In genomic region chr20:62879275-62880146, GRCh38 we compare ENCODE assay signal across 19 cellular contexts. TPM values are rescaled to one million over a fixed set of nuclear protein-coding genes. Genes with fewer than 3 reads are reported as not detected.
DNase-seq lines count a peak whose midpoint lies in the region; ATAC-seq and TF ChIP-seq lines count a peak whose summit lies in the region.
"Had no signal": no experiment of that assay in that cellular context is flagged by ENCODE, and none has a peak within 500 bp of the region (broad histone marks: within the 10 kb centered on the region; RNA-seq: fewer than 3 reads in every experiment).

No MANE protein-coding gene starts in this region.

- 88 to 95% methylated on average over 58 to 80 of the region's 80 CpGs for WGBS in endodermal cell (ENCODE audit: insufficient coverage in 1 of 2, insufficient read length in 1 of 2), 2 experiments
- WGBS in mesenchymal stem cell: 84% methylated on average over 80 of the region's 80 CpGs

- no peak overlapping the region for H3K4ac ChIP-seq in mesenchymal stem cell (ENCODE audit: low read depth in 1 of 2, low read length in 2 of 2)

- H3K36me3 ChIP-seq in BLaER1 (peaks cover 33% of the 10 kb centered on the region), HUES48 (ENCODE audit: control insufficient read depth, insufficient read depth, low read length) (peaks cover 3% of the 10 kb centered on the region; the same call in 1 of the 2 replicates), endodermal cell (ENCODE audit: control insufficient read depth, insufficient read depth, low read length) (peaks cover 16% of the 10 kb centered on the region), mesenchymal stem cell (ENCODE audit: control insufficient read depth in 1 of 2, insufficient read depth in 2 of 2, low read depth in 1 of 2, low read length in 2 of 2) (peaks cover 22 to 41% of the 10 kb centered on the region in 2 experiments)

- H2AFZ ChIP-seq in mesenchymal stem cell (ENCODE audit: low read depth, low read length): no peak overlapping the region

- peaks cover 5% of the 10 kb centered on the region for H3K4me1 Mint-ChIP-seq in endodermal cell

- H2BK12ac ChIP-seq in mesenchymal stem cell (ENCODE audit: low read length in 2 of 2): no peak overlapping the region

- DNase-seq in endodermal cell (peak; percentile 74), mesenchymal stem cell (no peak)
- DNase-seq: CD4-positive, alpha-beta T cell; DMS79 treated with DMSO at 0.1 percent for 48 hours; GF-D8; NCI-H1417; NCI-H2029; NCI-H2171 treated with DMSO at 0.1 percent for 48 hours; NCI-H510A; NCI-H82; SIG-M5 had no signal

- no peak overlapping the region for H4K8ac ChIP-seq in mesenchymal stem cell (ENCODE audit: low read length)

- no peak overlapping the region for H2AK5ac ChIP-seq in mesenchymal stem cell (ENCODE audit: low read length, severe bottlenecking)

- H3K4me3 ChIP-seq in BLaER1: no peak overlapping the region
- peak overlapping the region; percentile 11; the same call in 1 of the 2 replicates for H3K4me3 ChIP-seq in HUES48 (ENCODE audit: low read depth, low read length)
- no peak overlapping the region for H3K4me3 ChIP-seq in endodermal cell (ENCODE audit: low read length)
- no peak overlapping the region for H3K4me3 ChIP-seq in mesenchymal stem cell (ENCODE audit: insufficient read depth in 1 of 2, low read depth in 1 of 2, low read length in 2 of 2)
- H3K4me3 ChIP-seq: Peyer's patch had no signal

- peaks cover 11% of the 10 kb centered on the region for H3K36me3 Mint-ChIP-seq in endodermal cell (ENCODE audit: low read depth)

- H3K27me3 ChIP-seq in BLaER1 (no peaks in the 10 kb centered on the region), HUES48 (ENCODE audit: control insufficient read depth, insufficient read depth, low read length) (no peaks in the 10 kb centered on the region), endodermal cell (ENCODE audit: control insufficient read depth, insufficient read depth, low read length, poor library complexity, severe bottlenecking) (no peaks in the 10 kb centered on the region), mesenchymal stem cell (ENCODE audit: control insufficient read depth in 1 of 2, insufficient read depth in 1 of 2, low read length in 2 of 2) (no peaks in the 10 kb centered on the region)
- H3K27me3 ChIP-seq: Peyer's patch had no signal

- peaks cover 24% of the 10 kb centered on the region for H3K79me1 ChIP-seq in mesenchymal stem cell (replicated peaks; ENCODE audit: low read length, poor library complexity, severe bottlenecking)

- peaks cover 9% of the 10 kb centered on the region; the same call in 1 of the 2 replicates for H4K20me1 ChIP-seq in BLaER1

- H2BK120ac ChIP-seq in mesenchymal stem cell (ENCODE audit: low read depth, low read length): no peak overlapping the region

- peak overlapping the region; percentile 21 for H4K91ac ChIP-seq in mesenchymal stem cell (ENCODE audit: low read length)

- ATAC-seq in GM18511 (IDR thresholded peaks at IDR 0.05; ENCODE audit: unreplicated experiment): no peak
- ATAC-seq in HG03196 (IDR thresholded peaks at IDR 0.05; ENCODE audit: unreplicated experiment): no peak
- ATAC-seq in HG02973 (IDR thresholded peaks at IDR 0.05; ENCODE audit: unreplicated experiment): no peak
- no peak for ATAC-seq in GM18867 (IDR thresholded peaks at IDR 0.05; ENCODE audit: unreplicated experiment)
- ATAC-seq: HCT116 had no signal

- no peak overlapping the region for H3K23ac ChIP-seq in mesenchymal stem cell (ENCODE audit: low read length in 2 of 2)

- peaks cover 81% of the 10 kb centered on the region for H3K4me1 ChIP-seq in BLaER1
- peaks cover 22% of the 10 kb centered on the region for H3K4me1 ChIP-seq in HUES48 (ENCODE audit: control insufficient read depth, insufficient read depth, low read length)
- H3K4me1 ChIP-seq in endodermal cell (ENCODE audit: control insufficient read depth, insufficient read depth, low read length): no peaks in the 10 kb centered on the region
- peaks cover 15% of the 10 kb centered on the region for H3K4me1 ChIP-seq in mesenchymal stem cell (ENCODE audit: control insufficient read depth, insufficient read depth, low read depth, low read length)

- H3K27ac ChIP-seq in BLaER1 (peak overlapping the region; percentile 13; the same call in 1 of the 2 replicates), HUES48 (ENCODE audit: low read depth, low read length) (no peak overlapping the region), endodermal cell (ENCODE audit: low read depth, low read length) (no peak overlapping the region), mesenchymal stem cell (ENCODE audit: low read length, poor library complexity, severe bottlenecking) (no peak overlapping the region)
- H3K27ac ChIP-seq: Peyer's patch had no signal

- H3K9ac ChIP-seq in BLaER1 (no peak overlapping the region), HUES48 (ENCODE audit: low read depth, low read length) (no peak overlapping the region), endodermal cell (ENCODE audit: extremely low read depth, low read length, poor library complexity, severe bottlenecking) (no peak overlapping the region), mesenchymal stem cell (ENCODE audit: low read length) (no peak overlapping the region)

- H2BK15ac ChIP-seq in mesenchymal stem cell (ENCODE audit: low read depth, poor library complexity, severe bottlenecking): no peak overlapping the region

- H3K9me3 ChIP-seq in BLaER1: no peaks in the 10 kb centered on the region
- H3K9me3 ChIP-seq in HUES48 (ENCODE audit: control insufficient read depth, insufficient read depth, low read length): no peaks in the 10 kb centered on the region
- no peaks in the 10 kb centered on the region for H3K9me3 ChIP-seq in endodermal cell (ENCODE audit: control insufficient read depth, low read length)
- H3K9me3 ChIP-seq in mesenchymal stem cell (ENCODE audit: control insufficient read depth, low read length): no peaks in the 10 kb centered on the region
- H3K9me3 ChIP-seq: Peyer's patch had no signal

- H3K4me2 ChIP-seq in BLaER1 (no peak overlapping the region), mesenchymal stem cell (ENCODE audit: low read length, poor library complexity, severe bottlenecking) (no peak overlapping the region)

- no peak for TF ChIP-seq CTCF in endodermal cell (conservative IDR thresholded peaks at IDR 0.05)

- H3K27ac Mint-ChIP-seq in endodermal cell: peak overlapping the region; percentile 64

- H3K4me3 Mint-ChIP-seq in endodermal cell: peak overlapping the region; percentile 34
- H3K4me3 Mint-ChIP-seq: CD4-positive, alpha-beta T cell had no signal

- H3K14ac ChIP-seq in mesenchymal stem cell (ENCODE audit: low read length in 2 of 2): no peak overlapping the region

- no peak overlapping the region for H2BK5ac ChIP-seq in mesenchymal stem cell (ENCODE audit: low read depth, low read length, poor library complexity, severe bottlenecking)

- no peaks in the 10 kb centered on the region for H3K27me3 Mint-ChIP-seq in endodermal cell (ENCODE audit: insufficient read depth)
- H3K27me3 Mint-ChIP-seq: CD4-positive, alpha-beta T cell had no signal

- no peaks in the 10 kb centered on the region for H3K9me3 Mint-ChIP-seq in endodermal cell
- H3K9me3 Mint-ChIP-seq: CD4-positive, alpha-beta T cell had no signal

- no peak overlapping the region for H3K18ac ChIP-seq in mesenchymal stem cell (ENCODE audit: low read depth in 1 of 2, low read length in 2 of 2)

RNA-seq across cellular contexts. Expression of gene TCFL5, which starts 17.9 kb away (rescaled TPM):
- total RNA-seq in endodermal cell: 10 to 100 TPM; 15.8 to 17.4 TPM
- polyA plus RNA-seq in endodermal cell (2013, experiment 1 of 2): 21.1 TPM
- polyA plus RNA-seq in endodermal cell (2013, experiment 2 of 2): 22.4 TPM
- polyA plus RNA-seq in mesenchymal stem cell (2013, experiment 1 of 2): 6.1 TPM
- polyA plus RNA-seq in mesenchymal stem cell (2013, experiment 2 of 2): 6.9 TPM

RNA-seq across cellular contexts. Expression of gene DIDO1, which starts 46.8 kb away (rescaled TPM):
- 10 to 100 TPM; 53.5 to 68.3 TPM for total RNA-seq in endodermal cell
- polyA plus RNA-seq in endodermal cell (2013, experiment 1 of 2): 47.8 TPM
- 43.0 TPM for polyA plus RNA-seq in endodermal cell (2013, experiment 2 of 2)
- polyA plus RNA-seq in mesenchymal stem cell (2013, experiment 1 of 2): 19.5 TPM
- 18.9 TPM for polyA plus RNA-seq in mesenchymal stem cell (2013, experiment 2 of 2)

RNA-seq across cellular contexts. Expression of gene GID8, which starts 58.4 kb away (rescaled TPM):
- 10 to 100 TPM; 51.5 to 52.1 TPM for total RNA-seq in endodermal cell
- 47.3 TPM for polyA plus RNA-seq in endodermal cell (2013, experiment 1 of 2)
- polyA plus RNA-seq in endodermal cell (2013, experiment 2 of 2): 41.8 TPM
- 18.0 TPM for polyA plus RNA-seq in mesenchymal stem cell (2013, experiment 1 of 2)
- 18.3 TPM for polyA plus RNA-seq in mesenchymal stem cell (2013, experiment 2 of 2)
